In the genomic region with DNA sequence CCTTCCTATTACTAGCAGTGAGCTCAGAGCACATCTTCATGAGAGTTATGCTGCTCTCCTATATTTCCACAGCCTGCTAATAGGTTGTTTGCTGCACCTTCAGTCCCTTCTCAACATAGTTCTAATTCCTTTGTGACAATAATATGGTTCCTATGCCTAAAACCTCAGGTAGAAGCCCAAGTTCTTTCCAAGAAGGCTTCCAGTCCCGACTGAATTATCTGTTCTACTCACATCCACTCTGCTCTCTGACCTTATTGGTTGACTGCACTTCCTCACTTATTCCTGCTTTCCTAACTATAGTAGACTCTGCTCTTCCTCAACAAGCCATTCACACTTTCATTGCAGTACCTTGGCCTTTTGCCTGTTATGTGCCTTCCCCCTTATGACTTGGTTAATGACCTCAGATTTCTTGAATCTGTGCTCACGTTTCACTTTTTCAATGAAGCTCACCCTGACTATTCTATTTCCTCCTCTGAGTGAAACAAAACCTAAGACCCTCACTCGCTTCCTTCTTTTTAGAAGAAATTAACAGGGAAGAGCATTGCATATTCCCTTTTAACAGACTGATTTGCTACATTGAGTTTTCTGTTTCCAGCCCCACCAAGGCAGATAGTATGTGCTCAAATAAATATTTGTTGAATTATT, we compare ENCODE assay signal across 24 cellular contexts.
DNase-seq lines count a peak whose midpoint lies in the region; ATAC-seq, FAIRE-seq and TF ChIP-seq lines count a peak whose summit lies in the region.
"Had no signal": no experiment of that assay in that cellular context is flagged by ENCODE, and none has a peak within 500 bp of the region (broad histone marks: within the 10 kb centered on the region; RNA-seq: fewer than 3 reads in every experiment).

No MANE protein-coding gene starts in this region.

- no peak for TF ChIP-seq CTCF in bronchial epithelial cell (IDR thresholded peaks at IDR 0.05; ENCODE audit: insufficient read depth, low read length, severe bottlenecking)

- 48% methylated on average over 3 of the region's 3 CpGs for WGBS in right cardiac atrium

- no peaks in the 10 kb centered on the region for H3K9me3 ChIP-seq in right cardiac atrium (ENCODE audit: control insufficient read depth, low read length)

- ATAC-seq in Right ventricle myocardium inferior (peak; percentile 26), right cardiac atrium (no peak), sciatic nerve (peak; percentile 43), GM18870 (IDR thresholded peaks at IDR 0.05; ENCODE audit: unreplicated experiment) (no peak), GM19463 (IDR thresholded peaks at IDR 0.05; ENCODE audit: unreplicated experiment) (no peak)
- ATAC-seq: CD8-positive, alpha-beta T cell; HCT116; PC-3; SK-N-SH treated with all-trans-retinoic acid at 6 μM for 48 hours had no signal

- no peak overlapping the region for H3K27ac ChIP-seq in right cardiac atrium (ENCODE audit: low read length)
- H3K27ac ChIP-seq: BLaER1 treated with 17β-estradiol and CSF1 and Interleukin-3, amounts not matched to agents 10 nM and 100 nM; GM23248 had no signal

- DNase-seq in Right ventricle myocardium inferior (ENCODE audit: missing footprints): no peak
- DNase-seq in right cardiac atrium: no peak
- peak; percentile 21 for DNase-seq in KBM-7
- no peak for DNase-seq in bronchial epithelial cell (ENCODE audit: low read depth)
- no peak for DNase-seq in sciatic nerve (ENCODE audit: low spot score)
- no peak for DNase-seq in NCI-H1694 (lab: John Stamatoyannopoulos, UW)
- DNase-seq: 8988T; CD8-positive, alpha-beta T cell; GDM1; GM23248; IMR-90; NCI-H1417; NCI-H187; NCI-H2107; NCI-H446 treated with DMSO at 0.1 percent for 48 hours; NCI-H526 treated with DMSO at 0.1 percent for 48 hours; PC-3; RPMI8226 had no signal

- no peak overlapping the region for H3K4me3 ChIP-seq in right cardiac atrium (ENCODE audit: low read length)
- no peak overlapping the region for H3K4me3 ChIP-seq in bronchial epithelial cell (ENCODE audit: low read depth, low read length)
- H3K4me3 ChIP-seq: BLaER1 treated with 17β-estradiol and CSF1 and Interleukin-3, amounts not matched to agents 10 nM and 100 nM; GM23248 had no signal

- no peaks in the 10 kb centered on the region for H3K36me3 ChIP-seq in bronchial epithelial cell (ENCODE audit: control insufficient read depth, insufficient read depth, low read length)
- H3K36me3 ChIP-seq: BLaER1 treated with 17β-estradiol and CSF1 and Interleukin-3, amounts not matched to agents 10 nM and 100 nM had no signal

- FAIRE-seq in bronchial epithelial cell (lab: Jason Lieb, UNC): peak; percentile 18
- FAIRE-seq: HTR-8/SVneo had no signal

- in situ Hi-C loops in KBM-7 (cut with MboI; ENCODE audit: low pct_unique_long_range_greater_than_20kb, low sequenced_read_pairs): no loop called here

- no peaks in the 10 kb centered on the region for H3K27me3 ChIP-seq in right cardiac atrium (ENCODE audit: control insufficient read depth, insufficient read depth)
- no peaks in the 10 kb centered on the region for H3K27me3 ChIP-seq in bronchial epithelial cell (ENCODE audit: control insufficient read depth, insufficient read depth, low read length)
- H3K27me3 ChIP-seq: BLaER1 treated with 17β-estradiol and CSF1 and Interleukin-3, amounts not matched to agents 10 nM and 100 nM had no signal

- intact Hi-C loops in Right ventricle myocardium inferior (cut with DNase I): no loop called here
- intact Hi-C loops in right cardiac atrium (cut with DNase I): no loop called here
- intact Hi-C loops in sciatic nerve (cut with DNase I): no loop called here

- H3K4me1 ChIP-seq in right cardiac atrium (ENCODE audit: control insufficient read depth, insufficient read depth, low read length): no peaks in the 10 kb centered on the region
- H3K4me1 ChIP-seq: BLaER1 treated with 17β-estradiol and CSF1 and Interleukin-3, amounts not matched to agents 10 nM and 100 nM had no signal

Comparison
In these comparisons a context has a peak if more than half of its experiments do, and no peak if none do; other contexts are left out.
1. ATAC-seq: peak in Right ventricle myocardium inferior (single experiment) and sciatic nerve (single experiment); none in right cardiac atrium (0 of 2), GM18870 (single experiment) and GM19463 (single experiment).